In the genomic region with DNA sequence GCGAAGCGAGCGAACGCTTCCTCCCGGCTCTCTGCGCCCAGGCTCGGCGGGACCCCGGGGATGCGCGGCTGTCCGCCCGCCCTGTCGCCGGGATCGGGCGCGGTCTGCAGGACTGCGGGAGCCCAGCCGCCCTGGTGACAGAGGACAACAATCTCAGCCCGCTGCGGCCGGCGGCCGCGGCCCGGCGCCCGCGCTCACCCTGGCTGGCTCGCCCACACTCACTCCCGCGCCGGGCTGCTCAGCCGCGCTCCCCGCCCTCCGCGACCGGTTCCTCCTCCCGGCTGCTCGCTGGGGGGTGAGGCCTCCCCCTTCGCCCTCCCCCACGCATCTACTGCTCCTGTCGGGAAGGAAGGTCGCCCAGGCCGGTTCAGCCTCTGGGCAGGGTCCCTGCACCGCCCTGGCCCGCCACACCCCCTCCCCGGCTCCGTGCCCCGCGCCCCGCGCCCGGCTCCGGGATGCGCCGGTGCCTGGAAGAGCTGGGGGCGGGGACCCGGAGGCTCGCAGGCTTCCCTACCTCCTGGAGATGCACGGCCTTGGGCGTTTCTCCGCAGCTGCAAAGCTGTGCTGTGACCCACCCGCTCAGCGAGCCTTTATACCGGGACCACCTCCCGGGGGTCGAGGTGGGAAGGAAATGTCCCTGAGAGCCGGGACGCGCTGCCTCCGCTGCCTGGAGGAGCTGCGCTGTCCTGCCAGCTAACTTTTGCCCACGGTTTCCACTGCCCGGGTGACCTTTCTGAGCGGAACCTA, we compare ENCODE assay signal across 1 cellular context.
TF ChIP-seq lines count a peak whose summit lies in the region.

A gene with protein sequence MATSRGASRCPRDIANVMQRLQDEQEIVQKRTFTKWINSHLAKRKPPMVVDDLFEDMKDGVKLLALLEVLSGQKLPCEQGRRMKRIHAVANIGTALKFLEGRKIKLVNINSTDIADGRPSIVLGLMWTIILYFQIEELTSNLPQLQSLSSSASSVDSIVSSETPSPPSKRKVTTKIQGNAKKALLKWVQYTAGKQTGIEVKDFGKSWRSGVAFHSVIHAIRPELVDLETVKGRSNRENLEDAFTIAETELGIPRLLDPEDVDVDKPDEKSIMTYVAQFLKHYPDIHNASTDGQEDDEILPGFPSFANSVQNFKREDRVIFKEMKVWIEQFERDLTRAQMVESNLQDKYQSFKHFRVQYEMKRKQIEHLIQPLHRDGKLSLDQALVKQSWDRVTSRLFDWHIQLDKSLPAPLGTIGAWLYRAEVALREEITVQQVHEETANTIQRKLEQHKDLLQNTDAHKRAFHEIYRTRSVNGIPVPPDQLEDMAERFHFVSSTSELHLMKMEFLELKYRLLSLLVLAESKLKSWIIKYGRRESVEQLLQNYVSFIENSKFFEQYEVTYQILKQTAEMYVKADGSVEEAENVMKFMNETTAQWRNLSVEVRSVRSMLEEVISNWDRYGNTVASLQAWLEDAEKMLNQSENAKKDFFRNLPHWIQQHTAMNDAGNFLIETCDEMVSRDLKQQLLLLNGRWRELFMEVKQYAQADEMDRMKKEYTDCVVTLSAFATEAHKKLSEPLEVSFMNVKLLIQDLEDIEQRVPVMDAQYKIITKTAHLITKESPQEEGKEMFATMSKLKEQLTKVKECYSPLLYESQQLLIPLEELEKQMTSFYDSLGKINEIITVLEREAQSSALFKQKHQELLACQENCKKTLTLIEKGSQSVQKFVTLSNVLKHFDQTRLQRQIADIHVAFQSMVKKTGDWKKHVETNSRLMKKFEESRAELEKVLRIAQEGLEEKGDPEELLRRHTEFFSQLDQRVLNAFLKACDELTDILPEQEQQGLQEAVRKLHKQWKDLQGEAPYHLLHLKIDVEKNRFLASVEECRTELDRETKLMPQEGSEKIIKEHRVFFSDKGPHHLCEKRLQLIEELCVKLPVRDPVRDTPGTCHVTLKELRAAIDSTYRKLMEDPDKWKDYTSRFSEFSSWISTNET (N-terminal part only) (minus strand): TSS at position 688 of the 747 bp plus-strand sequence. CDS start 9,031 bp downstream, outside the sequence.

TF ChIP-seq in GM12878, 131 proteins besides CTCF, POLR2A, EP300 and RAD21:
- TF ChIP-seq WRNIP1 (IDR thresholded peaks at IDR 0.05; ENCODE audit: borderline replicate concordance, low read depth, low read length): no peak
- no peak for TF ChIP-seq STAT1 (conservative IDR thresholded peaks at IDR 0.05)
- TF ChIP-seq, protein P1, sequence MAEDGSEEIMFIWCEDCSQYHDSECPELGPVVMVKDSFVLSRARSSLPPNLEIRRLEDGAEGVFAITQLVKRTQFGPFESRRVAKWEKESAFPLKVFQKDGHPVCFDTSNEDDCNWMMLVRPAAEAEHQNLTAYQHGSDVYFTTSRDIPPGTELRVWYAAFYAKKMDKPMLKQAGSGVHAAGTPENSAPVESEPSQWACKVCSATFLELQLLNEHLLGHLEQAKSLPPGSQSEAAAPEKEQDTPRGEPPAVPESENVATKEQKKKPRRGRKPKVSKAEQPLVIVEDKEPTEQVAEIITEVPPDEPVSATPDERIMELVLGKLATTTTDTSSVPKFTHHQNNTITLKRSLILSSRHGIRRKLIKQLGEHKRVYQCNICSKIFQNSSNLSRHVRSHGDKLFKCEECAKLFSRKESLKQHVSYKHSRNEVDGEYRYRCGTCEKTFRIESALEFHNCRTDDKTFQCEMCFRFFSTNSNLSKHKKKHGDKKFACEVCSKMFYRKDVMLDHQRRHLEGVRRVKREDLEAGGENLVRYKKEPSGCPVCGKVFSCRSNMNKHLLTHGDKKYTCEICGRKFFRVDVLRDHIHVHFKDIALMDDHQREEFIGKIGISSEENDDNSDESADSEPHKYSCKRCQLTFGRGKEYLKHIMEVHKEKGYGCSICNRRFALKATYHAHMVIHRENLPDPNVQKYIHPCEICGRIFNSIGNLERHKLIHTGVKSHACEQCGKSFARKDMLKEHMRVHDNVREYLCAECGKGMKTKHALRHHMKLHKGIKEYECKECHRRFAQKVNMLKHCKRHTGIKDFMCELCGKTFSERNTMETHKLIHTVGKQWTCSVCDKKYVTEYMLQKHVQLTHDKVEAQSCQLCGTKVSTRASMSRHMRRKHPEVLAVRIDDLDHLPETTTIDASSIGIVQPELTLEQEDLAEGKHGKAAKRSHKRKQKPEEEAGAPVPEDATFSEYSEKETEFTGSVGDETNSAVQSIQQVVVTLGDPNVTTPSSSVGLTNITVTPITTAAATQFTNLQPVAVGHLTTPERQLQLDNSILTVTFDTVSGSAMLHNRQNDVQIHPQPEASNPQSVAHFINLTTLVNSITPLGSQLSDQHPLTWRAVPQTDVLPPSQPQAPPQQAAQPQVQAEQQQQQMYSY (CRISPR knock-in tag; IDR thresholded peaks at IDR 0.05): no peak
- TF ChIP-seq LARP7 (IDR thresholded peaks at IDR 0.05): no peak
- TF ChIP-seq MEF2A (IDR thresholded peaks at IDR 0.05; ENCODE audit: insufficient read depth, low read depth, low read length): no peak
- TF ChIP-seq BRCA1 (IDR thresholded peaks at IDR 0.05; ENCODE audit: low read depth, low read length): no peak
- no peak for TF ChIP-seq NR2F1 (conservative IDR thresholded peaks at IDR 0.05)
- TF ChIP-seq RAD51 (IDR thresholded peaks at IDR 0.05): no peak
